In genomic region chr5:143427122-143427735, GRCh38 we compare ENCODE assay signal across 16 cellular contexts. TPM values are rescaled to one million over a fixed set of nuclear protein-coding genes. Genes with fewer than 3 reads are reported as not detected.
A peak's percentile ranks its signal among the peaks of the same experiment; 100 is the strongest.
DNase-seq lines count a peak whose midpoint lies in the region; ATAC-seq and TF ChIP-seq lines count a peak whose summit lies in the region.
"Had no signal": no experiment of that assay in that cellular context is flagged by ENCODE, and none has a peak within 500 bp of the region (broad histone marks: within the 10 kb centered on the region; RNA-seq: fewer than 3 reads in every experiment).

No MANE protein-coding gene starts in this region.

- H3K27me3 ChIP-seq in tibial artery, result no peaks in the 10 kb centered on the region
- H3K27me3 ChIP-seq: tibial nerve had no signal

- no peaks in the 10 kb centered on the region for H3K27me3 Mint-ChIP-seq in activated T-cell treated with anti-CD3 and anti-CD28 coated beads, Interleukin-2, amount 50 U/mL, for 4 hours (ENCODE audit: low read depth)
- H3K27me3 Mint-ChIP-seq in stimulated activated naive CD8-positive, alpha-beta T cell treated with anti-CD3 and anti-CD28 coated beads, Interleukin-15, Interleukin-2, amounts not matched to agents 100 ng/mL and 50 ng/mL, for 24 hours, result no peaks in the 10 kb centered on the region
- H3K27me3 Mint-ChIP-seq: IgD-negative memory B cell had no signal

- H3K27ac Mint-ChIP-seq in stimulated activated naive CD8-positive, alpha-beta T cell treated with anti-CD3 and anti-CD28 coated beads, Interleukin-15, Interleukin-2, amounts not matched to agents 100 ng/mL and 50 ng/mL, for 24 hours, result peak overlapping the region; percentile 27
- H3K27ac Mint-ChIP-seq: IgD-negative memory B cell, WTC11 had no signal

- no peaks in the 10 kb centered on the region for H3K4me1 ChIP-seq in tibial artery
- H3K4me1 ChIP-seq: tibial nerve had no signal

- peaks cover 8% of the 10 kb centered on the region for H3K9me3 Mint-ChIP-seq in activated T-cell treated with anti-CD3 and anti-CD28 coated beads, Interleukin-2, amount 50 U/mL, for 4 hours
- H3K9me3 Mint-ChIP-seq in stimulated activated naive CD8-positive, alpha-beta T cell treated with anti-CD3 and anti-CD28 coated beads, Interleukin-15, Interleukin-2, amounts not matched to agents 100 ng/mL and 50 ng/mL, for 24 hours, result peaks cover 8% of the 10 kb centered on the region
- H3K9me3 Mint-ChIP-seq: WTC11 had no signal

- peak overlapping the region; percentile 33 for H3K4me3 Mint-ChIP-seq in activated T-cell treated with anti-CD3 and anti-CD28 coated beads, Interleukin-2, amount 50 U/mL, for 4 hours
- H3K4me3 Mint-ChIP-seq in stimulated activated naive CD8-positive, alpha-beta T cell treated with anti-CD3 and anti-CD28 coated beads, Interleukin-15, Interleukin-2, amounts not matched to agents 100 ng/mL and 50 ng/mL, for 24 hours, result no peak overlapping the region
- H3K4me3 Mint-ChIP-seq: IgD-negative memory B cell, WTC11 had no signal

- intact Hi-C loops in tibial artery (cut with DNase I; ENCODE audit: low total_unique reads), result no loop called here

- H3K4me1 Mint-ChIP-seq in activated T-cell treated with anti-CD3 and anti-CD28 coated beads, Interleukin-2, amount 50 U/mL, for 4 hours (ENCODE audit: low read depth), result peaks cover 56% of the 10 kb centered on the region
- peaks cover 58% of the 10 kb centered on the region for H3K4me1 Mint-ChIP-seq in stimulated activated naive CD8-positive, alpha-beta T cell treated with anti-CD3 and anti-CD28 coated beads, Interleukin-15, Interleukin-2, amounts not matched to agents 100 ng/mL and 50 ng/mL, for 24 hours (ENCODE audit: low read depth)
- H3K4me1 Mint-ChIP-seq: WTC11 had no signal

- no peaks in the 10 kb centered on the region for H3K36me3 ChIP-seq in tibial artery
- H3K36me3 ChIP-seq: tibial nerve had no signal

- ATAC-seq in activated T-cell treated with anti-CD3 and anti-CD28 coated beads, Interleukin-2, amount 50 U/mL, for 4 hours, result peak; percentile 43 to 47
- ATAC-seq in GM21529 (IDR thresholded peaks at IDR 0.05; ENCODE audit: unreplicated experiment) (peak; percentile 50), HG03354 (IDR thresholded peaks at IDR 0.05; ENCODE audit: poor library complexity, severe bottlenecking, unreplicated experiment) (peak; percentile 61)
- ATAC-seq: WTC11 had no signal

- peaks cover 18% of the 10 kb centered on the region for H3K36me3 Mint-ChIP-seq in activated T-cell treated with anti-CD3 and anti-CD28 coated beads, Interleukin-2, amount 50 U/mL, for 4 hours (ENCODE audit: insufficient read depth)
- H3K36me3 Mint-ChIP-seq in stimulated activated naive CD8-positive, alpha-beta T cell treated with anti-CD3 and anti-CD28 coated beads, Interleukin-15, Interleukin-2, amounts not matched to agents 100 ng/mL and 50 ng/mL, for 24 hours (ENCODE audit: low read depth), result peaks cover 10% of the 10 kb centered on the region
- H3K36me3 Mint-ChIP-seq: WTC11 had no signal

- no peak for TF ChIP-seq CTCF in tibial artery (IDR thresholded peaks at IDR 0.05)

- H3K4me3 ChIP-seq in tibial artery, result no peak overlapping the region
- H3K4me3 ChIP-seq: tibial nerve had no signal

- H3K27ac ChIP-seq in tibial artery, result no peak overlapping the region
- H3K27ac ChIP-seq: tibial nerve had no signal

- H3K9me3 ChIP-seq in tibial artery, result no peaks in the 10 kb centered on the region
- H3K9me3 ChIP-seq: tibial nerve had no signal

- DNase-seq in activated T-cell treated with anti-CD3 and anti-CD28 coated beads, Interleukin-2, amount 50 U/mL, for 4 hours, result no peak
- DNase-seq in activated T-cell treated with anti-CD3 and anti-CD28 coated beads for 4 hours (no peak), HUDEP-2 (lab: John Stamatoyannopoulos, UW; ENCODE audit: unreplicated experiment in 76 of 76) (no peak), tibial artery (no peak), activated gamma-delta T cell treated with Interleukin-2 at 50 U/mL for 16 hours (no peak)
- DNase-seq: effector CD8-positive, alpha-beta T cell; mesendoderm; NCI-H1105; NCI-H345; small intestine had no signal

RNA-seq across cellular contexts. Expression of gene NR3C1, which starts 23.7 kb away (rescaled TPM):
- 10 to 100 TPM; 40.2 to 53.3 (median 43.1) TPM for total RNA-seq in activated T-cell treated with anti-CD3 and anti-CD28 coated beads, Interleukin-2, amount 50 U/mL, for 4 hours
